In the genomic region with DNA sequence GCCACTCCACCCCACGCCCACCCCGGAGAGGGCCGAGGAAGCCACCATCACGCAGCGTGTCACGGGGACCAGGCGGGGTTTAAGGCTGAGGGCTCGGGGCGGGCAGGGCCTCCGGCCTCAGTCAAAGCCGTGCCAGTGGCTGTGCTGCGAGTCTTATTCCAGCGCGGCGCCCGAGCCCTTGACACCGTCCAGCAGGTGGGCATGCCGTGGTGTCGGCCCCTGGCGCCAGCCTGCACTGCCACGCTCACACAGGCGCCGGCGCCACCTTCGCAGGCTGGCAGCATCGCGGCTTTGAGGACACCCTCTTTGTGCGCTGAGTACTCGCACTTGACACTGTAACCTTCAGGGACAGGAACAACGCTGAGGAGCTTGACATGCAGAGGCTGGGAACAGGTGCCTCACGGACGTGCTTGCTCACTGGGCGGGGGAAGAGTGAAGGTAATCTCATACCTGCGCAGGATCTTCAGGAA, we compare ENCODE assay signal across 18 cellular contexts.
"Had no signal": no experiment of that assay in that cellular context is flagged by ENCODE, and none has a peak within 500 bp of the region (broad histone marks: within the 10 kb centered on the region; RNA-seq: fewer than 3 reads in every experiment).

No MANE protein-coding gene starts in this region.

- H3K27me3 ChIP-seq: cardiac muscle cell, dorsolateral prefrontal cortex, suprapubic skin, upper lobe of left lung had no signal

- DNase-seq: activated B cell treated with CpG ODN at 0.5 μM for 24 hours; activated CD4-positive, alpha-beta memory T cell treated with anti-CD3 and anti-CD28 coated beads, Interleukin-2, amount 10 ng/mL, durations not matched to agents 7 days and 5 days; activated CD4-positive, alpha-beta T cell treated with anti-CD3 and anti-CD28 coated beads for 4 hours; activated CD8-positive, alpha-beta memory T cell treated with anti-CD3 and anti-CD28 coated beads, Interleukin-2, amount 10 ng/mL, durations not matched to agents 7 days and 5 days; activated naive CD4-positive, alpha-beta T cell; activated naive CD8-positive, alpha-beta T cell treated with anti-CD3 and anti-CD28 coated beads for 36 hours; amniotic stem cell; dorsolateral prefrontal cortex; foreskin fibroblast; left cardiac atrium; lower lobe of right lung; occipital lobe; stimulated activated CD4-positive, alpha-beta T cell treated with anti-CD3 and anti-CD28 coated beads, Interleukin-12 subunit alpha, Interleukin-12 subunit beta, amount 100 ng/mL, for 4 hours; stimulated activated CD4-positive, alpha-beta T cell treated with anti-CD3 and anti-CD28 coated beads, Interleukin-1b, Interleukin-23, amount 100 ng/mL, for 48 hours; T-helper 9 cell had no signal

- H3K27ac ChIP-seq: cardiac muscle cell, dorsolateral prefrontal cortex, lower lobe of right lung, suprapubic skin had no signal

- H3K9me3 ChIP-seq: lower lobe of right lung, suprapubic skin, upper lobe of left lung had no signal

- H3K4me1 ChIP-seq: lower lobe of right lung, upper lobe of left lung had no signal

- H3K36me3 ChIP-seq: cardiac muscle cell, lower lobe of right lung, suprapubic skin, upper lobe of left lung had no signal

- H3K4me3 ChIP-seq: cardiac muscle cell, dorsolateral prefrontal cortex, lower lobe of right lung, suprapubic skin, upper lobe of left lung had no signal
